In the genomic region with DNA sequence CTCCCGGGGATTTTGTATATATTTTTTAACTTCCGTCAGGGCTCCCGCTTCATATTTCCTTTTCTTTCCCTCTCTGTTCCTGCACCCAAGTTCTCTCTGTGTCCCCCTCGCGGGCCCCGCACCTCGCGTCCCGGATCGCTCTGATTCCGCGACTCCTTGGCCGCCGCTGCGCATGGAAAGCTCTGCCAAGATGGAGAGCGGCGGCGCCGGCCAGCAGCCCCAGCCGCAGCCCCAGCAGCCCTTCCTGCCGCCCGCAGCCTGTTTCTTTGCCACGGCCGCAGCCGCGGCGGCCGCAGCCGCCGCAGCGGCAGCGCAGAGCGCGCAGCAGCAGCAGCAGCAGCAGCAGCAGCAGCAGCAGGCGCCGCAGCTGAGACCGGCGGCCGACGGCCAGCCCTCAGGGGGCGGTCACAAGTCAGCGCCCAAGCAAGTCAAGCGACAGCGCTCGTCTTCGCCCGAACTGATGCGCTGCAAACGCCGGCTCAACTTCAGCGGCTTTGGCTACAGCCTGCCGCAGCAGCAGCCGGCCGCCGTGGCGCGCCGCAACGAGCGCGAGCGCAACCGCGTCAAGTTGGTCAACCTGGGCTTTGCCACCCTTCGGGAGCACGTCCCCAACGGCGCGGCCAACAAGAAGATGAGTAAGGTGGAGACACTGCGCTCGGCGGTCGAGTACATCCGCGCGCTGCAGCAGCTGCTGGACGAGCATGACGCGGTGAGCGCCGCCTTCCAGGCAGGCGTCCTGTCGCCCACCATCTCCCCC, we compare ENCODE assay signal across 8 cellular contexts. TPM values are rescaled to one million over a fixed set of nuclear protein-coding genes. Genes with fewer than 3 reads are reported as not detected.
A peak's percentile ranks its signal among the peaks of the same experiment; 100 is the strongest.
DNase-seq lines count a peak whose midpoint lies in the region; ATAC-seq, FAIRE-seq and TF ChIP-seq lines count a peak whose summit lies in the region.

No MANE protein-coding gene starts in this region.

- H3K79me2 ChIP-seq in SK-N-SH (ENCODE audit: insufficient read depth) = no peaks in the 10 kb centered on the region

- TF ChIP-seq RAD21 in SK-N-SH (IDR thresholded peaks at IDR 0.05; ENCODE audit: low read length) = no peak

- TF ChIP-seq EP300 in SK-N-SH (IDR thresholded peaks at IDR 0.05; ENCODE audit: borderline replicate concordance in 1 of 2, low read depth in 1 of 2, low read length in 1 of 2) = no peak

- H3K36me3 ChIP-seq in heart left ventricle (no peaks in the 10 kb centered on the region), SK-N-SH (replicated peaks in 1 of 2; ENCODE audit: control insufficient read depth in 1 of 2, insufficient read depth in 2 of 2, low read length in 1 of 2) (no peaks in the 10 kb centered on the region), prostate gland (no peaks in the 10 kb centered on the region), small intestine (ENCODE audit: control insufficient read depth in 2 of 2, insufficient read depth in 2 of 2, low read length in 2 of 2) (no peaks in the 10 kb centered on the region)

- H3K4me3 ChIP-seq in heart left ventricle = peak overlapping the region; percentile 5 to 58 (median 33)
- H3K4me3 ChIP-seq in SK-N-SH (ENCODE audit: low read depth in 2 of 2, low read length in 1 of 2) = peak overlapping the region; percentile 40 to 56
- peak overlapping the region; percentile 22 to 26 for H3K4me3 ChIP-seq in prostate gland
- peak overlapping the region in 1 of 2 donors; percentile 37 for H3K4me3 ChIP-seq in small intestine (ENCODE audit: low read depth in 1 of 2, low read length in 2 of 2)

- no peaks in the 10 kb centered on the region for H3F3A ChIP-seq in SK-N-SH (replicated peaks; ENCODE audit: insufficient read depth)

- TF ChIP-seq CTCF in heart left ventricle (IDR thresholded peaks at IDR 0.05) (no peak), SK-N-SH (IDR thresholded peaks at IDR 0.05) (no peak), prostate gland (IDR thresholded peaks at IDR 0.05) (no peak)

- no peaks in the 10 kb centered on the region for H3K9me2 ChIP-seq in SK-N-SH

- H3K27ac ChIP-seq in heart left ventricle (no peak overlapping the region), SK-N-SH (ENCODE audit: low read depth in 2 of 2, low read length in 1 of 2) (peak overlapping the region in 1 of 2 experiments; percentile 86; a peak in 2 of 4 replicates), prostate gland (no peak overlapping the region), small intestine (ENCODE audit: low read depth in 1 of 2, low read length in 1 of 2) (no peak overlapping the region)

- H3K9me3 ChIP-seq in heart left ventricle = peaks cover 0 to 2% (median 0%) of the 10 kb centered on the region in 12 donors
- no peaks in the 10 kb centered on the region for H3K9me3 ChIP-seq in SK-N-SH
- no peaks in the 10 kb centered on the region for H3K9me3 ChIP-seq in prostate gland
- no peaks in the 10 kb centered on the region for H3K9me3 ChIP-seq in small intestine (ENCODE audit: control insufficient read depth, low read depth)

- DNase-seq in heart left ventricle (no peak), cardiac septum (ENCODE audit: low spot score) (no peak), SK-N-SH (peak; percentile 80), fibroblast of peridontal ligament (ENCODE audit: extremely low read depth) (peak; percentile 18), prostate gland (ENCODE audit: low spot score) (no peak), small intestine (no peak), NCI-H128 (lab: John Stamatoyannopoulos, UW; ENCODE audit: unreplicated experiment) (no peak)

- no peak for FAIRE-seq in small intestine (lab: Jason Lieb, UNC)

- 1 to 3% (median 1%) methylated on average over 33 to 83 of the region's 83 CpGs for WGBS in heart left ventricle, 4 donors
- 5% methylated on average over 39 of the region's 83 CpGs for WGBS in SK-N-SH (ENCODE audit: low lambda C conversion rate)
- 2% methylated on average over 83 of the region's 83 CpGs for WGBS in prostate gland
- 1 to 4% (median 2%) methylated on average over 67 to 83 of the region's 83 CpGs for WGBS in small intestine, 3 donors

- intact Hi-C loops in heart left ventricle (cut with DNase I) (no loop called here), cardiac septum (cut with DNase I) (no loop called here), prostate gland (cut with DNase I) (no loop called here)

- ATAC-seq in heart left ventricle (no peak), HG02610 (IDR thresholded peaks at IDR 0.05; ENCODE audit: unreplicated experiment) (peak; percentile 62)

- POLR2A ChIA-PET in SK-N-SH (lab: Yijun Ruan, JAX) = interaction anchor here (0.7 kb wide), 1 partner anchor 545 kb away, joined by 3 read pairs; no protein-coding TSS in a partner anchor

- no peak overlapping the region for H3K9ac ChIP-seq in SK-N-SH

- H3K4me1 ChIP-seq in heart left ventricle (peaks cover 0 to 37% (median 7%) of the 10 kb centered on the region in 12 donors), SK-N-SH (ENCODE audit: control insufficient read depth in 1 of 2, insufficient read depth in 2 of 2, low read depth in 1 of 2, low read length in 1 of 2) (peaks cover 0 to 2% of the 10 kb centered on the region in 2 experiments; a peak in 1 of 4 replicates), prostate gland (replicated peaks) (peaks cover 5% of the 10 kb centered on the region), small intestine (ENCODE audit: control insufficient read depth in 2 of 2, insufficient read depth in 1 of 2, low read depth in 1 of 2, low read length in 1 of 2) (no peaks in the 10 kb centered on the region)

- H4K20me1 ChIP-seq in SK-N-SH (ENCODE audit: insufficient read depth) = no peaks in the 10 kb centered on the region

- TF ChIP-seq POLR2A in heart left ventricle (IDR thresholded peaks at IDR 0.05) (no peak), prostate gland (IDR thresholded peaks at IDR 0.05) (no peak)

- CTCF ChIA-PET in SK-N-SH (lab: Yijun Ruan, JAX) = interaction anchor here (0.8 to 3.4 kb wide), 4 partner anchors 10 to 545 kb away, joined by 3 to 10 read pairs (median 3); no protein-coding TSS in a partner anchor

- peaks cover 44 to 97% (median 83%) of the 10 kb centered on the region in 9 donors for H3K27me3 ChIP-seq in heart left ventricle
- no peaks in the 10 kb centered on the region; the same call in 1 of the 2 replicates for H3K27me3 ChIP-seq in SK-N-SH (ENCODE audit: insufficient read depth)
- peaks cover 31% of the 10 kb centered on the region for H3K27me3 ChIP-seq in prostate gland (replicated peaks; ENCODE audit: insufficient read depth)
- H3K27me3 ChIP-seq in small intestine (ENCODE audit: control insufficient read depth in 2 of 2, insufficient read depth in 2 of 2, low read length in 2 of 2) = peaks cover 26 to 44% of the 10 kb centered on the region in 2 donors

- H2AFZ ChIP-seq in SK-N-SH (ENCODE audit: low read depth) = peak overlapping the region; percentile 51; the same call in 1 of the 2 replicates

- peak overlapping the region; percentile 68 for H3K4me2 ChIP-seq in SK-N-SH

TF ChIP-seq in SK-N-SH, 30 proteins besides CTCF, POLR2A, EP300 and RAD21:
- TF ChIP-seq NRF1 (IDR thresholded peaks at IDR 0.05; ENCODE audit: low read depth, low read length) = no peak
- TF ChIP-seq, protein P1, sequence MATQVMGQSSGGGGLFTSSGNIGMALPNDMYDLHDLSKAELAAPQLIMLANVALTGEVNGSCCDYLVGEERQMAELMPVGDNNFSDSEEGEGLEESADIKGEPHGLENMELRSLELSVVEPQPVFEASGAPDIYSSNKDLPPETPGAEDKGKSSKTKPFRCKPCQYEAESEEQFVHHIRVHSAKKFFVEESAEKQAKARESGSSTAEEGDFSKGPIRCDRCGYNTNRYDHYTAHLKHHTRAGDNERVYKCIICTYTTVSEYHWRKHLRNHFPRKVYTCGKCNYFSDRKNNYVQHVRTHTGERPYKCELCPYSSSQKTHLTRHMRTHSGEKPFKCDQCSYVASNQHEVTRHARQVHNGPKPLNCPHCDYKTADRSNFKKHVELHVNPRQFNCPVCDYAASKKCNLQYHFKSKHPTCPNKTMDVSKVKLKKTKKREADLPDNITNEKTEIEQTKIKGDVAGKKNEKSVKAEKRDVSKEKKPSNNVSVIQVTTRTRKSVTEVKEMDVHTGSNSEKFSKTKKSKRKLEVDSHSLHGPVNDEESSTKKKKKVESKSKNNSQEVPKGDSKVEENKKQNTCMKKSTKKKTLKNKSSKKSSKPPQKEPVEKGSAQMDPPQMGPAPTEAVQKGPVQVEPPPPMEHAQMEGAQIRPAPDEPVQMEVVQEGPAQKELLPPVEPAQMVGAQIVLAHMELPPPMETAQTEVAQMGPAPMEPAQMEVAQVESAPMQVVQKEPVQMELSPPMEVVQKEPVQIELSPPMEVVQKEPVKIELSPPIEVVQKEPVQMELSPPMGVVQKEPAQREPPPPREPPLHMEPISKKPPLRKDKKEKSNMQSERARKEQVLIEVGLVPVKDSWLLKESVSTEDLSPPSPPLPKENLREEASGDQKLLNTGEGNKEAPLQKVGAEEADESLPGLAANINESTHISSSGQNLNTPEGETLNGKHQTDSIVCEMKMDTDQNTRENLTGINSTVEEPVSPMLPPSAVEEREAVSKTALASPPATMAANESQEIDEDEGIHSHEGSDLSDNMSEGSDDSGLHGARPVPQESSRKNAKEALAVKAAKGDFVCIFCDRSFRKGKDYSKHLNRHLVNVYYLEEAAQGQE (IDR thresholded peaks at IDR 0.05; ENCODE audit: low read depth, low read length) = no peak

RNA-seq across cellular contexts. Expression of a gene that starts 0.8 kb away (rescaled TPM):
- not detected for total RNA-seq in heart left ventricle
- polyA plus RNA-seq in heart left ventricle = not detected
- not detected for total RNA-seq in cardiac septum
- 0.21 and 0.28 TPM in 2 replicates for polyA plus RNA-seq in SK-N-SH (2012; rRNA removed)
- 0.33 and 0.66 TPM in 2 replicates for polyA plus RNA-seq in SK-N-SH (2012; cell fraction: cytosol; rRNA removed)
- 0.92 and 1.1 TPM in 2 replicates for polyA plus RNA-seq in SK-N-SH (2012; cell fraction: nucleus; rRNA removed)
- total RNA-seq in prostate gland = under 1 TPM; 0.34 to 0.50 TPM
- polyA plus RNA-seq in small intestine = under 1 TPM in 1 of 3 donors, not detected in 2; 0.06 TPM

RNA-seq across cellular contexts. Expression of a gene that starts 41.2 kb away (rescaled TPM):
- under 1 TPM in 1 of 9 donors, not detected in 8; 0.23 TPM for total RNA-seq in heart left ventricle
- under 1 TPM in 1 of 2 donors, not detected in 1; 0.03 TPM for polyA plus RNA-seq in heart left ventricle
- total RNA-seq in cardiac septum = not detected
- polyA plus RNA-seq in SK-N-SH (2012; rRNA removed) = not detected in 2 replicates
- polyA plus RNA-seq in SK-N-SH (2012; cell fraction: cytosol; rRNA removed) = not detected in 2 replicates
- polyA plus RNA-seq in SK-N-SH (2012; cell fraction: nucleus; rRNA removed) = 0.04 TPM in 1 of 2 replicates, not detected in the other
- 1 to 10 TPM in 1 of 2 donors, under 1 TPM in 1; 0.36 to 4.1 TPM for total RNA-seq in prostate gland
- not detected for polyA plus RNA-seq in small intestine

Comparison
In these comparisons a context has a peak if more than half of its experiments do, and no peak if none do; other contexts are left out.
1. DNase-seq: peak in SK-N-SH (single experiment) and fibroblast of peridontal ligament (single experiment); none in heart left ventricle (0 of 5), cardiac septum (single experiment), prostate gland (single experiment), small intestine (single experiment) and NCI-H128 (single experiment).